In the genomic region with DNA sequence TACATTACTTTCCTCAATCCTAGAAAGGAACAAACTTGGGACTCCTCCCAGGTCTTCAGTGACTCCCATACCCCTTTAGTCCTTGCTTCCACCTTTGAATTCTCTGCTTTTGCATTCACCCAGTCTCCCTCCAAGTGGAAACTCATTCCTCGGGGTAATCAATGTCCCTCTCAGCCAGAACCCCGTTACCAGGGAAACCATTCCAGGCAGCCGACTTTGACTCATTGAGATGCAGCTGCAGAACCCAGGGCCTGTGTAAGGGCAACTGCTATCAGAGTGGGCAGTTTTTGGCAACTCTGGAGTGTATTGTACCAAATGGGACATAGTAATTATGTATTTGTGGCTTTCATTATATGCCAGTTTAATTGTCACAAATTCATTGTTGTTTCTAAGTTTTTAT, we compare ENCODE assay signal across 21 cellular contexts.
DNase-seq lines count a peak whose midpoint lies in the region; ATAC-seq, FAIRE-seq and TF ChIP-seq lines count a peak whose summit lies in the region.
"Had no signal": no experiment of that assay in that cellular context is flagged by ENCODE, and none has a peak within 500 bp of the region (broad histone marks: within the 10 kb centered on the region; RNA-seq: fewer than 3 reads in every experiment).

No MANE protein-coding gene starts in this region.

- no peak overlapping the region for H3K27ac ChIP-seq in kidney (ENCODE audit: low read depth in 2 of 2, low read length in 2 of 2)
- H3K27ac ChIP-seq: C4-2B, pancreas had no signal

- no peak for FAIRE-seq in kidney (lab: Jason Lieb, UNC)
- FAIRE-seq: pancreas had no signal

- DNase-seq in H7 (peak; percentile 4), WTC11 (ENCODE audit: low spot score) (peak; percentile 14), hypothalamus (lab: John Stamatoyannopoulos, UW) (peak in 27 of 51 donors; percentile 0 to 55 (median 27)), nucleus accumbens (lab: John Stamatoyannopoulos, UW) (peak in 32 of 56 donors; percentile 1 to 75 (median 8)), activated gamma-delta T cell (lab: John Stamatoyannopoulos, UW) (no peak), COLO668 (lab: John Stamatoyannopoulos, UW; ENCODE audit: unreplicated experiment) (no peak), kidney (no peak)
- DNase-seq in stimulated activated CD4-positive, alpha-beta T cell treated with anti-CD3 and anti-CD28 coated beads, Interleukin-4, amount 100 ng/mL, for 1 hour = no peak
- DNase-seq: activated CD4-positive, alpha-beta T cell treated with anti-CD3 and anti-CD28 coated beads for 1 hour; activated CD8-positive, alpha-beta memory T cell treated with anti-CD3 and anti-CD28 coated beads for 24 hours; activated naive CD4-positive, alpha-beta T cell treated with anti-CD3 and anti-CD28 coated beads for 36 hours; activated T-cell treated with anti-CD3 and anti-CD28 coated beads, Interleukin-2, amount 50 U/mL, for 4 hours; central memory CD4-positive, alpha-beta T cell; IMR-90; mammary epithelial cell; NCI-H1694; NK-92 treated with Interleukin-12 subunit alpha and Interleukin-12 subunit beta, amount 100 ng/mL, for 24 hours; pancreas; SHP77 treated with DMSO at 0.1 percent for 48 hours had no signal

- H3K9ac ChIP-seq in kidney (ENCODE audit: low read length in 2 of 2) = no peak overlapping the region

- intact Hi-C loops in kidney (cut with DNase I) = no loop called here

- CTCF ChIA-PET in WTC11 (lab: Charles Lee) = interaction anchor here (1.0 to 1.2 kb wide), 2 partner anchors 210 to 334 kb away, joined by 3 to 4 read pairs; no protein-coding TSS in a partner anchor

- no peak for ATAC-seq in WTC11
- ATAC-seq: activated T-cell treated with anti-CD3 and anti-CD28 coated beads, Interleukin-2, amount 50 U/mL, for 4 hours; pancreas; sciatic nerve had no signal

- H3K9me3 Mint-ChIP-seq in WTC11 = no peaks in the 10 kb centered on the region
- H3K9me3 Mint-ChIP-seq: activated naive CD4-positive, alpha-beta T cell treated with anti-CD3 and anti-CD28 coated beads for 36 hours; activated T-cell treated with anti-CD3 and anti-CD28 coated beads, Interleukin-2, amount 50 U/mL, for 4 hours had no signal

- POLR2A ChIA-PET in WTC11 (lab: Charles Lee) = no interaction called here

- H3K4me1 Mint-ChIP-seq in WTC11 = peaks cover 3% of the 10 kb centered on the region; the same call in 1 of the 2 replicates

- no peak overlapping the region for H3K4me3 ChIP-seq in H7 (ENCODE audit: insufficient read depth, low read depth, low read length)
- no peak overlapping the region for H3K4me3 ChIP-seq in kidney (ENCODE audit: low read length in 2 of 2)
- H3K4me3 ChIP-seq: pancreas had no signal

- H3K4me1 ChIP-seq in kidney (ENCODE audit: control insufficient read depth in 1 of 2, insufficient read depth in 1 of 2, low read depth in 1 of 2, low read length in 2 of 2) = no peaks in the 10 kb centered on the region
- H3K4me1 ChIP-seq: pancreas had no signal

- no peaks in the 10 kb centered on the region for H3K36me3 Mint-ChIP-seq in WTC11

- H3K9me3 ChIP-seq in kidney (ENCODE audit: control insufficient read depth in 1 of 2, low read length in 2 of 2) = no peaks in the 10 kb centered on the region
- H3K9me3 ChIP-seq: pancreas had no signal

- no peaks in the 10 kb centered on the region for H3K27me3 Mint-ChIP-seq in WTC11 (ENCODE audit: low read depth)

- TF ChIP-seq CTCF in WTC11 (IDR thresholded peaks at IDR 0.05) (no peak), kidney (IDR thresholded peaks at IDR 0.05; ENCODE audit: borderline replicate concordance, extremely low read depth, insufficient read depth) (no peak)

- H3K27me3 ChIP-seq in H7 (ENCODE audit: control insufficient read depth, insufficient read depth, low read length) = no peaks in the 10 kb centered on the region
- H3K27me3 ChIP-seq: pancreas had no signal

- H3K36me3 ChIP-seq in H7 (replicated peaks; ENCODE audit: control insufficient read depth, insufficient read depth, low read length) (no peaks in the 10 kb centered on the region), kidney (ENCODE audit: control insufficient read depth in 1 of 2, insufficient read depth in 2 of 2, low read length in 2 of 2) (no peaks in the 10 kb centered on the region)
- H3K36me3 ChIP-seq: pancreas had no signal

- H3K27ac Mint-ChIP-seq in WTC11 = no peak overlapping the region
- H3K27ac Mint-ChIP-seq: activated naive CD4-positive, alpha-beta T cell treated with anti-CD3 and anti-CD28 coated beads for 36 hours had no signal

- H3K4me3 Mint-ChIP-seq in WTC11 = no peak overlapping the region
- H3K4me3 Mint-ChIP-seq: activated naive CD4-positive, alpha-beta T cell treated with anti-CD3 and anti-CD28 coated beads for 36 hours; activated T-cell treated with anti-CD3 and anti-CD28 coated beads, Interleukin-2, amount 50 U/mL, for 4 hours had no signal

TF ChIP-seq in WTC11, 78 proteins besides CTCF, POLR2A, EP300 and RAD21:
- TF ChIP-seq EMX1 (CRISPR knock-in tag; IDR thresholded peaks at IDR 0.05) = no peak
- no peak for TF ChIP-seq ZBTB21 (CRISPR knock-in tag; IDR thresholded peaks at IDR 0.05; ENCODE audit: borderline replicate concordance)
- TF ChIP-seq ZNF219 (CRISPR knock-in tag; IDR thresholded peaks at IDR 0.05; ENCODE audit: borderline replicate concordance) = no peak
- TF ChIP-seq, protein P1, sequence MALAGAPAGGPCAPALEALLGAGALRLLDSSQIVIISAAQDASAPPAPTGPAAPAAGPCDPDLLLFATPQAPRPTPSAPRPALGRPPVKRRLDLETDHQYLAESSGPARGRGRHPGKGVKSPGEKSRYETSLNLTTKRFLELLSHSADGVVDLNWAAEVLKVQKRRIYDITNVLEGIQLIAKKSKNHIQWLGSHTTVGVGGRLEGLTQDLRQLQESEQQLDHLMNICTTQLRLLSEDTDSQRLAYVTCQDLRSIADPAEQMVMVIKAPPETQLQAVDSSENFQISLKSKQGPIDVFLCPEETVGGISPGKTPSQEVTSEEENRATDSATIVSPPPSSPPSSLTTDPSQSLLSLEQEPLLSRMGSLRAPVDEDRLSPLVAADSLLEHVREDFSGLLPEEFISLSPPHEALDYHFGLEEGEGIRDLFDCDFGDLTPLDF (CRISPR knock-in tag; IDR thresholded peaks at IDR 0.05) = no peak
- TF ChIP-seq, protein P2, sequence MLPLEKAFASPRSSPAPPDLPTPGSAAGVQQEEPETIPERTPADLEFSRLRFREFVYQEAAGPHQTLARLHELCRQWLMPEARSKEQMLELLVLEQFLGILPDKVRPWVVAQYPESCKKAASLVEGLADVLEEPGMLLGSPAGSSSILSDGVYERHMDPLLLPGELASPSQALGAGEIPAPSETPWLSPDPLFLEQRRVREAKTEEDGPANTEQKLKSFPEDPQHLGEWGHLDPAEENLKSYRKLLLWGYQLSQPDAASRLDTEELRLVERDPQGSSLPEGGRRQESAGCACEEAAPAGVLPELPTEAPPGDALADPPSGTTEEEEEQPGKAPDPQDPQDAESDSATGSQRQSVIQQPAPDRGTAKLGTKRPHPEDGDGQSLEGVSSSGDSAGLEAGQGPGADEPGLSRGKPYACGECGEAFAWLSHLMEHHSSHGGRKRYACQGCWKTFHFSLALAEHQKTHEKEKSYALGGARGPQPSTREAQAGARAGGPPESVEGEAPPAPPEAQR (CRISPR knock-in tag; IDR thresholded peaks at IDR 0.05) = no peak

Comparison
In these comparisons a context has a peak if more than half of its experiments do, and no peak if none do; other contexts are left out.
1. DNase-seq: peak in H7 (single experiment), WTC11 (single experiment), hypothalamus (27 of 51) and nucleus accumbens (32 of 56); none in activated gamma-delta T cell (single experiment), COLO668 (single experiment), kidney (single experiment) and stimulated activated CD4-positive, alpha-beta T cell treated with anti-CD3 and anti-CD28 coated beads, Interleukin-4, amount 100 ng/mL, for 1 hour (single experiment).